9 cellular contexts compared by ENCODE assay signal in genomic region chr4:38948551-38948950, GRCh38.
DNase-seq lines count a peak whose midpoint lies in the region; ATAC-seq and TF ChIP-seq lines count a peak whose summit lies in the region.
"Had no signal": no experiment of that assay in that cellular context is flagged by ENCODE, and none has a peak within 500 bp of the region (broad histone marks: within the 10 kb centered on the region; RNA-seq: fewer than 3 reads in every experiment).

No MANE protein-coding gene starts in this region.

- H3K9me3 ChIP-seq in right atrium auricular region, result no peaks in the 10 kb centered on the region
- no peaks in the 10 kb centered on the region for H3K9me3 ChIP-seq in smooth muscle cell (replicated peaks; ENCODE audit: low read depth)
- no peaks in the 10 kb centered on the region for H3K9me3 ChIP-seq in lower lobe of right lung

- peak overlapping the region; percentile 48 for H3K9ac ChIP-seq in smooth muscle cell (ENCODE audit: low read depth)

- 6% methylated on average over 2 of the region's 2 CpGs for WGBS in smooth muscle cell (ENCODE audit: low lambda C conversion rate)

- H2AFZ ChIP-seq in smooth muscle cell (ENCODE audit: low read depth), result no peak overlapping the region

- H3K4me1 ChIP-seq in right atrium auricular region (no peaks in the 10 kb centered on the region), smooth muscle cell (ENCODE audit: low read depth) (peaks cover 4% of the 10 kb centered on the region), lower lobe of right lung (no peaks in the 10 kb centered on the region)

- peak; percentile 38 for DNase-seq in HFF-Myc (ENCODE audit: extremely low read depth, low read depth)
- DNase-seq in amniotic stem cell (lab: John Stamatoyannopoulos, UW), result peak; percentile 68
- DNase-seq in right atrium auricular region (ENCODE audit: low spot score), result peak; percentile 75
- DNase-seq in smooth muscle cell (lab: John Stamatoyannopoulos, UW; ENCODE audit: unreplicated experiment), result no peak
- DNase-seq in activated CD4-positive, alpha-beta T cell treated with anti-CD3 and anti-CD28 coated beads, Interleukin-2, amount 50 U/mL, for 4 hours, result no peak
- no peak for DNase-seq in activated CD8-positive, alpha-beta memory T cell treated with anti-CD3 and anti-CD28 coated beads for 24 hours
- DNase-seq in activated effector memory CD4-positive, alpha-beta T cell treated with Interleukin-2 at 50 U/mL for 16 hours, result no peak
- no peak for DNase-seq in lower lobe of right lung
- DNase-seq: activated CD4-positive, CD25-positive, alpha-beta regulatory T cell had no signal

- H3K4me3 ChIP-seq in HFF-Myc (replicated peaks; ENCODE audit: low read depth, low read length) (no peak overlapping the region), right atrium auricular region (no peak overlapping the region), smooth muscle cell (no peak overlapping the region), lower lobe of right lung (no peak overlapping the region)

- H3K36me3 ChIP-seq in right atrium auricular region (peaks cover 8% of the 10 kb centered on the region), smooth muscle cell (ENCODE audit: low read depth) (peaks cover 9% of the 10 kb centered on the region), lower lobe of right lung (peaks cover 19% of the 10 kb centered on the region)

- no peaks in the 10 kb centered on the region for H3K27me3 ChIP-seq in right atrium auricular region
- no peaks in the 10 kb centered on the region for H3K27me3 ChIP-seq in smooth muscle cell (ENCODE audit: low read depth)
- H3K27me3 ChIP-seq in lower lobe of right lung (ENCODE audit: low read depth), result no peaks in the 10 kb centered on the region

- H3K27ac ChIP-seq in right atrium auricular region (peak overlapping the region in 1 of 2 donors; percentile 26), smooth muscle cell (ENCODE audit: low read depth) (peak overlapping the region; percentile 77), lower lobe of right lung (no peak overlapping the region)

- no peaks in the 10 kb centered on the region for H3K79me2 ChIP-seq in smooth muscle cell (ENCODE audit: low read depth)

- ATAC-seq in lower lobe of right lung, result no peak

- no peaks in the 10 kb centered on the region for H4K20me1 ChIP-seq in smooth muscle cell (ENCODE audit: low read depth)

- H3F3A ChIP-seq in smooth muscle cell (ENCODE audit: low read depth), result peaks cover 17% of the 10 kb centered on the region

- TF ChIP-seq CTCF in HFF-Myc (IDR thresholded peaks at IDR 0.05; ENCODE audit: low read depth, low read length, missing control alignments) (no peak), right atrium auricular region (IDR thresholded peaks at IDR 0.05) (no peak), smooth muscle cell (IDR thresholded peaks at IDR 0.05; ENCODE audit: borderline replicate concordance, insufficient read depth, poor library complexity, severe bottlenecking) (no peak), lower lobe of right lung (IDR thresholded peaks at IDR 0.05) (no peak)

- H3K4me2 ChIP-seq in smooth muscle cell, result peak overlapping the region; percentile 71

- intact Hi-C loops in lower lobe of right lung (cut with DNase I), result no loop called here

Comparison
In these comparisons a context has a peak if more than half of its experiments do, and no peak if none do; other contexts are left out.
1. DNase-seq: peak in HFF-Myc (single experiment), amniotic stem cell (single experiment) and right atrium auricular region (single experiment); none in smooth muscle cell (single experiment), activated CD4-positive, alpha-beta T cell treated with anti-CD3 and anti-CD28 coated beads, Interleukin-2, amount 50 U/mL, for 4 hours (0 of 2), activated CD8-positive, alpha-beta memory T cell treated with anti-CD3 and anti-CD28 coated beads for 24 hours (single experiment), activated effector memory CD4-positive, alpha-beta T cell treated with Interleukin-2 at 50 U/mL for 16 hours (single experiment) and lower lobe of right lung (single experiment).